ENCODE assay signal across 8 cellular contexts in genomic region chr1:21294266-21295058, GRCh38. TPM values are rescaled to one million over a fixed set of nuclear protein-coding genes. Genes with fewer than 3 reads are reported as not detected.
DNase-seq lines count a peak whose midpoint lies in the region; ATAC-seq and TF ChIP-seq lines count a peak whose summit lies in the region.

No MANE protein-coding gene starts in this region.

- H3K4me2 ChIP-seq in GM23338 = peak overlapping the region; percentile 43; the same call in 1 of the 2 replicates

- H3K9me3 ChIP-seq in HAP-1 = no peaks in the 10 kb centered on the region

- H2AFZ ChIP-seq in GM23338 = no peak overlapping the region

- H4K20me1 ChIP-seq in GM23338 (replicated peaks; ENCODE audit: insufficient read depth) = no peaks in the 10 kb centered on the region; the same call in 1 of the 2 replicates

- CTCF ChIA-PET in GM10248 (lab: Yijun Ruan, JAX) = interaction anchor here (0.7 to 15.8 kb wide), 12 partner anchors 11 to 76 kb away, joined by 3 to 161 read pairs (median 5); no protein-coding TSS in a partner anchor

- DNase-seq in GM10248 (ENCODE audit: extremely low spot score) (peak; percentile 73), GM23338 (ENCODE audit: low spot score) (no peak), NAMALWA (ENCODE audit: low spot score) (peak; percentile 93), iris pigment epithelial cell (ENCODE audit: low read depth) (peak; percentile 40), HAP-1 (ENCODE audit: low spot score in 2 of 2) (no peak), HPDE6-E6E7 (ENCODE audit: extremely low spot score) (no peak)
- DNase-seq in activated T-cell treated with anti-CD3 and anti-CD28 coated beads, Interleukin-2, amount 50 U/mL, for 48 hours = peak; percentile 89 to 90
- DNase-seq in stimulated activated CD8-positive, alpha-beta memory T cell treated with anti-CD3 and anti-CD28 coated beads, Interleukin-2, amount 100 ng/mL, for 48 hours (ENCODE audit: low read depth in 2 of 2) = peak; percentile 72 to 78

- in situ Hi-C loops in HAP-1 (cut with MboI; ENCODE audit: low sequenced_read_pairs) = no loop called here

- no peak overlapping the region for H3K27ac ChIP-seq in GM23338 (ENCODE audit: low read depth)

- POLR2A ChIA-PET in GM10248 (lab: Yijun Ruan, JAX) = interaction anchor here (0.6 to 1.3 kb wide), 4 partner anchors 30 to 49 kb away, joined by 3 to 8 read pairs (median 5); no protein-coding TSS in a partner anchor

- H3K27ac Mint-ChIP-seq in GM23338 = peak overlapping the region; percentile 32; the same call in 1 of the 2 replicates

- H3K4me3 ChIP-seq in GM23338 (no peak overlapping the region), HAP-1 (no peak overlapping the region)

- H3K36me3 Mint-ChIP-seq in GM23338 (ENCODE audit: low read depth) = no peaks in the 10 kb centered on the region; the same call in 2 of the 3 replicates

- H3K27me3 Mint-ChIP-seq in GM23338 (ENCODE audit: insufficient read depth, low read depth, poor library complexity) = peaks cover 9% of the 10 kb centered on the region

- H3K9me2 ChIP-seq in GM23338 (ENCODE audit: insufficient read depth) = no peaks in the 10 kb centered on the region

- no peak overlapping the region; the same call in 2 of the 3 replicates for H3K4me3 Mint-ChIP-seq in GM23338

- TF ChIP-seq CTCF in GM10248 (IDR thresholded peaks at IDR 0.05; ENCODE audit: control extremely low read depth, extremely low read depth, low read depth, missing control alignments) = no peak
- TF ChIP-seq CTCF in GM23338 (conservative IDR thresholded peaks at IDR 0.05; ENCODE audit: low read depth in 2 of 2) = no peak

- H3K36me3 ChIP-seq in GM23338 (ENCODE audit: insufficient read depth) (no peaks in the 10 kb centered on the region), HAP-1 (replicated peaks) (no peaks in the 10 kb centered on the region)

- peaks cover 35% of the 10 kb centered on the region for H3K4me1 Mint-ChIP-seq in GM23338

- no peaks in the 10 kb centered on the region for H3F3A ChIP-seq in GM23338 (replicated peaks; ENCODE audit: low read depth)

- peaks cover 30% of the 10 kb centered on the region for H3K4me1 ChIP-seq in GM23338 (ENCODE audit: insufficient read depth)
- peaks cover 8% of the 10 kb centered on the region; the same call in 1 of the 2 replicates for H3K4me1 ChIP-seq in HAP-1

- no peaks in the 10 kb centered on the region for H3K9me3 Mint-ChIP-seq in GM23338

- no peaks in the 10 kb centered on the region for H3K79me2 ChIP-seq in GM23338 (replicated peaks; ENCODE audit: insufficient read depth)

- H3K27me3 ChIP-seq in GM23338 (ENCODE audit: insufficient read depth) (no peaks in the 10 kb centered on the region), HAP-1 (ENCODE audit: low read depth) (no peaks in the 10 kb centered on the region)

- ATAC-seq in GM23338 = no peak

TF ChIP-seq in GM23338, 12 proteins besides CTCF, POLR2A, EP300 and RAD21 (continues in another document):
- TF ChIP-seq ZNF331 (CRISPR knock-in tag; IDR thresholded peaks at IDR 0.05; ENCODE audit: low read depth) (no peak), ETS1 (IDR thresholded peaks at IDR 0.05) (no peak), POLR2AphosphoS5 (IDR thresholded peaks at IDR 0.05; ENCODE audit: low read depth) (no peak), NANOG (IDR thresholded peaks at IDR 0.05; ENCODE audit: borderline replicate concordance) (no peak), STAT1 (IDR thresholded peaks at IDR 0.05; ENCODE audit: unreplicated experiment) (no peak), JUNB (IDR thresholded peaks at IDR 0.05; ENCODE audit: unreplicated experiment) (no peak), EZH2phosphoT487 (IDR thresholded peaks at IDR 0.05; ENCODE audit: unreplicated experiment) (no peak), ZNF114 (CRISPR knock-in tag; IDR thresholded peaks at IDR 0.05) (no peak), REST (IDR thresholded peaks at IDR 0.05; ENCODE audit: unreplicated experiment) (no peak)

RNA-seq across cellular contexts. Expression of gene ECE1, which starts 4.2 kb away (rescaled TPM):
- 45.0 and 48.0 TPM in 2 replicates for total RNA-seq in GM23338 (2014; rRNA removed; shearing (Covaris generic))
- polyA plus RNA-seq in GM23338 (2016; fragmentation: Nextera tagmentation; extraction: Ambion mirVana) = 10.4 and 11.0 TPM in 2 replicates

Comparison
In these comparisons a context has a peak if more than half of its experiments do, and no peak if none do; other contexts are left out.
1. DNase-seq: peak in GM10248 (single experiment), NAMALWA (single experiment), activated T-cell treated with anti-CD3 and anti-CD28 coated beads, Interleukin-2, amount 50 U/mL, for 48 hours (2 of 2), iris pigment epithelial cell (single experiment) and stimulated activated CD8-positive, alpha-beta memory T cell treated with anti-CD3 and anti-CD28 coated beads, Interleukin-2, amount 100 ng/mL, for 48 hours (2 of 2); none in GM23338 (single experiment), HAP-1 (0 of 2) and HPDE6-E6E7 (single experiment).